In genomic region chr2:202831241-202831997, GRCh38 we compare ENCODE assay signal across 1 cellular context.
A peak's percentile ranks its signal among the peaks of the same experiment; 100 is the strongest.
TF ChIP-seq lines count a peak whose summit lies in the region.

No MANE protein-coding gene starts in this region.

TF ChIP-seq in H1, 55 proteins besides CTCF, POLR2A, EP300 and RAD21 (continued from another document):
- TF ChIP-seq CEBPB (IDR thresholded peaks at IDR 0.05; ENCODE audit: low read depth, low read length) (no peak), RBBP5 (IDR thresholded peaks at IDR 0.05; ENCODE audit: borderline replicate concordance, low read depth, low read length) (no peak), SIN3A (conservative IDR thresholded peaks at IDR 0.05 in 1 of 2, IDR thresholded peaks at IDR 0.05 in 1 of 2; ENCODE audit: low read depth in 1 of 2, low read length in 2 of 2) (0 out of 4 replicates have a peak, but pooled peaks of 1 of the 2 experiments have one; percentile 22), TAF7 (optimal IDR thresholded peaks at IDR 0.05; ENCODE audit: borderline replicate concordance, low read depth, low read length) (peak; percentile 31)
